In the genomic region with DNA sequence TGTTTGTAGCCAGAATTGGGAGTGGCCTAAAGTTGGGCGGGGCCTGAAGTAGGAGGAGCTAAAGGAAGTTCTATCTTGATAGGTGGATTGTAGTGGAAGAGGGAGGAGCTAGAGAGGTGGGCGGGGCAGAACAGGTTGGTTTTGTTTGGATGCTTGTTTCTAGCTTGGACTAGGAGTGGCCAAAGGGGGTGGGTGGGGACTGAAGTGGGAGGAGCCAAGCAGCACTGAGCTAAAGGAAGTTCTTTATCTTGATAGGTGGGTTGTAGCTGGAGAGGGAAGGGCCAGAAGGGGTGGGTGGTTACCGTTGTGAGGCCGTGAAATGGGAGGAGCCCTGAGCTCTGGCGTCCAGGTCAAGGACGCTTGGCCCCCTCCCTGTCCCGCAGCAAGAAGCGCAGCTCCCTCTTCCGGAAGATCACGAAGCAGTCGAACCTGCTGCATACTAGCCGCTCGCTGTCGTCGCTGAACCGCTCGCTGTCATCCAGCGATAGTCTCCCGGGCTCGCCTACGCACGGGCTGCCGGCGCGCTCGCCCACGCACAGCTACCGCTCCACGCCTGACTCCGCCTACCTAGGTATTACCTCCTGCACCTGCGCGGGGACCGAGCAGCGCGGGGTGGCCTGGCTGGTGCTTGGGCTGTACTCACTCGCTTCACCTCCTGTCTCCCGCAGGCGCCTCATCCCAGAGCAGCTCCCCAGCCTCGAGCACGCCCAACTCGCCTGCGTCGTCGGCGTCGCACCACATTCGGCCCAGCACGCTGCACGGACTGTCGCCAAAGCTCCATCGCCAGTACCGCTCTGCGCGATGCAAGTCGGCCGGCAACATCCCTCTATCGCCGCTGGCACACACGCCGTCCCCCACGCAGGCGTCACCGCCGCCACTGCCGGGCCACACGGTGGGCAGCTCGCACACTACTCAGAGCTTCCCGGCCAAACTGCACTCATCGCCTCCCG, we compare ENCODE assay signal across 1 cellular context.
TF ChIP-seq lines count a peak whose summit lies in the region.

No MANE protein-coding gene starts in this region.

TF ChIP-seq in GM12878, 131 proteins besides CTCF, POLR2A, EP300 and RAD21:
- TF ChIP-seq, protein P1, sequence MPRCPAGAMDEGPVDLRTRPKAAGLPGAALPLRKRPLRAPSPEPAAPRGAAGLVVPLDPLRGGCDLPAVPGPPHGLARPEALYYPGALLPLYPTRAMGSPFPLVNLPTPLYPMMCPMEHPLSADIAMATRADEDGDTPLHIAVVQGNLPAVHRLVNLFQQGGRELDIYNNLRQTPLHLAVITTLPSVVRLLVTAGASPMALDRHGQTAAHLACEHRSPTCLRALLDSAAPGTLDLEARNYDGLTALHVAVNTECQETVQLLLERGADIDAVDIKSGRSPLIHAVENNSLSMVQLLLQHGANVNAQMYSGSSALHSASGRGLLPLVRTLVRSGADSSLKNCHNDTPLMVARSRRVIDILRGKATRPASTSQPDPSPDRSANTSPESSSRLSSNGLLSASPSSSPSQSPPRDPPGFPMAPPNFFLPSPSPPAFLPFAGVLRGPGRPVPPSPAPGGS (IDR thresholded peaks at IDR 0.05; ENCODE audit: borderline replicate concordance, insufficient read depth, low read depth, low read length, poor library complexity, severe bottlenecking), result peak; percentile 82
- TF ChIP-seq, protein P2, sequence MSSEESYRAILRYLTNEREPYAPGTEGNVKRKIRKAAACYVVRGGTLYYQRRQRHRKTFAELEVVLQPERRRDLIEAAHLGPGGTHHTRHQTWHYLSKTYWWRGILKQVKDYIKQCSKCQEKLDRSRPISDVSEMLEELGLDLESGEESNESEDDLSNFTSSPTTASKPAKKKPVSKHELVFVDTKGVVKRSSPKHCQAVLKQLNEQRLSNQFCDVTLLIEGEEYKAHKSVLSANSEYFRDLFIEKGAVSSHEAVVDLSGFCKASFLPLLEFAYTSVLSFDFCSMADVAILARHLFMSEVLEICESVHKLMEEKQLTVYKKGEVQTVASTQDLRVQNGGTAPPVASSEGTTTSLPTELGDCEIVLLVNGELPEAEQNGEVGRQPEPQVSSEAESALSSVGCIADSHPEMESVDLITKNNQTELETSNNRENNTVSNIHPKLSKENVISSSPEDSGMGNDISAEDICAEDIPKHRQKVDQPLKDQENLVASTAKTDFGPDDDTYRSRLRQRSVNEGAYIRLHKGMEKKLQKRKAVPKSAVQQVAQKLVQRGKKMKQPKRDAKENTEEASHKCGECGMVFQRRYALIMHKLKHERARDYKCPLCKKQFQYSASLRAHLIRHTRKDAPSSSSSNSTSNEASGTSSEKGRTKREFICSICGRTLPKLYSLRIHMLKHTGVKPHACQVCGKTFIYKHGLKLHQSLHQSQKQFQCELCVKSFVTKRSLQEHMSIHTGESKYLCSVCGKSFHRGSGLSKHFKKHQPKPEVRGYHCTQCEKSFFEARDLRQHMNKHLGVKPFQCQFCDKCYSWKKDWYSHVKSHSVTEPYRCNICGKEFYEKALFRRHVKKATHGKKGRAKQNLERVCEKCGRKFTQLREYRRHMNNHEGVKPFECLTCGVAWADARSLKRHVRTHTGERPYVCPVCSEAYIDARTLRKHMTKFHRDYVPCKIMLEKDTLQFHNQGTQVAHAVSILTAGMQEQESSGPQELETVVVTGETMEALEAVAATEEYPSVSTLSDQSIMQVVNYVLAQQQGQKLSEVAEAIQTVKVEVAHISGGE (CRISPR knock-in tag; IDR thresholded peaks at IDR 0.05), result no peak
- TF ChIP-seq NBN (IDR thresholded peaks at IDR 0.05) (no peak), TCF3 (IDR thresholded peaks at IDR 0.05; ENCODE audit: borderline replicate concordance, insufficient read depth, low read depth, low read length) (0 out of 2 replicates have a peak, but pooled peaks have one; percentile 32)
